15 cellular contexts compared by ENCODE assay signal in genomic region chr7:79293655-79294142, GRCh38.
A peak's percentile ranks its signal among the peaks of the same experiment; 100 is the strongest.
DNase-seq lines count a peak whose midpoint lies in the region; ATAC-seq and TF ChIP-seq lines count a peak whose summit lies in the region.
"Had no signal": no experiment of that assay in that cellular context is flagged by ENCODE, and none has a peak within 500 bp of the region (broad histone marks: within the 10 kb centered on the region; RNA-seq: fewer than 3 reads in every experiment).

No MANE protein-coding gene starts in this region.

- H3K27ac Mint-ChIP-seq in Calu3 (ENCODE audit: unreplicated experiment) = no peak overlapping the region
- no peak overlapping the region for H3K27ac Mint-ChIP-seq in activated naive CD4-positive, alpha-beta T cell treated with anti-CD3 and anti-CD28 coated beads, Interleukin-2, amount 50 U/mL, for 72 hours
- H3K27ac Mint-ChIP-seq: activated B cell treated with CpG ODN at 0.5 μM for 24 hours; activated T-cell treated with anti-CD3 and anti-CD28 coated beads, Interleukin-2, amount 50 U/mL, for 72 hours had no signal

- H3K36me3 Mint-ChIP-seq in Calu3 (ENCODE audit: insufficient read depth, unreplicated experiment) = no peaks in the 10 kb centered on the region
- H3K36me3 Mint-ChIP-seq in activated naive CD4-positive, alpha-beta T cell treated with anti-CD3 and anti-CD28 coated beads, Interleukin-2, amount 50 U/mL, for 72 hours = peaks cover 0 to under 1% of the 10 kb centered on the region in 2 donors

- H3K4me1 ChIP-seq in left lung (no peaks in the 10 kb centered on the region), A673 (ENCODE audit: insufficient read depth, low read length, poor library complexity, severe bottlenecking) (no peaks in the 10 kb centered on the region)
- H3K4me1 ChIP-seq: BE2C had no signal

- H3K4me1 Mint-ChIP-seq in Calu3 (ENCODE audit: low read depth, unreplicated experiment) = peaks cover 26% of the 10 kb centered on the region
- H3K4me1 Mint-ChIP-seq: activated B cell treated with CpG ODN at 0.5 μM for 24 hours had no signal

- peak; percentile 98 for ATAC-seq in left lung
- ATAC-seq in HG02678 (IDR thresholded peaks at IDR 0.05; ENCODE audit: unreplicated experiment) = no peak
- no peak for ATAC-seq in activated naive CD4-positive, alpha-beta T cell treated with anti-CD3 and anti-CD28 coated beads, Interleukin-2, amount 50 U/mL, for 72 hours
- ATAC-seq: activated T-cell treated with anti-CD3 and anti-CD28 coated beads, Interleukin-2, amount 50 U/mL, for 72 hours had no signal

- H3K4me3 ChIP-seq in astrocyte of the spinal cord (ENCODE audit: low read depth, low read length) (no peak overlapping the region), left lung (no peak overlapping the region), A673 (ENCODE audit: low read depth, low read length, poor library complexity, severe bottlenecking) (no peak overlapping the region)

- BruUV-seq in Calu3 (replicated peaks; lab: Mats Ljungman, UMichigan) (no TSS peak), A673 (replicated peaks; lab: Mats Ljungman, UMichigan) (no TSS peak)

- POLR2A ChIA-PET in A673 (lab: Charles Lee; ENCODE audit: low non-redundant PET) = no interaction called here

- DNase-seq in Calu3 (peak; percentile 55), NCI-H1092 treated with DMSO at 0.1 percent for 48 hours (lab: John Stamatoyannopoulos, UW) (peak; percentile 27), astrocyte of the spinal cord (ENCODE audit: low read depth, low spot score) (peak; percentile 74), left lung (peak in 1 of 2 donors; percentile 57), A673 (ENCODE audit: low spot score) (no peak), mucosa of gallbladder (ENCODE audit: low spot score) (no peak)
- no peak for DNase-seq in activated naive CD4-positive, alpha-beta T cell treated with anti-CD3 and anti-CD28 coated beads, Interleukin-2, amount 50 U/mL, for 72 hours (ENCODE audit: low spot score in 2 of 2)
- DNase-seq: activated B cell treated with CpG ODN at 0.5 μM for 24 hours; activated T-cell treated with anti-CD3 and anti-CD28 coated beads, Interleukin-2, amount 50 U/mL, for 72 hours; aorta; BE2C; GDM1; hippocampal formation; NCI-H524 treated with DMSO at 0.1 percent for 48 hours had no signal

- CTCF ChIA-PET in Calu3 (lab: Charles Lee) (no interaction called here), A673 (lab: Charles Lee) (no interaction called here)

- intact Hi-C loops in Calu3 (cut with micrococcal nuclease; ENCODE audit: unreplicated experiment) (loop anchor here (10.0 kb wide), 3 partner anchors 211 to 751 kb away; no protein-coding TSS in a partner anchor), left lung (cut with DNase I) (no loop called here), A673 (cut with micrococcal nuclease; ENCODE audit: unreplicated experiment) (no loop called here)

- H3K27me3 Mint-ChIP-seq in Calu3 (ENCODE audit: unreplicated experiment) = no peaks in the 10 kb centered on the region
- H3K27me3 Mint-ChIP-seq: activated B cell treated with CpG ODN at 0.5 μM for 24 hours had no signal

- no peaks in the 10 kb centered on the region for H3K9me3 Mint-ChIP-seq in Calu3 (ENCODE audit: low read depth, unreplicated experiment)
- H3K9me3 Mint-ChIP-seq in activated naive CD4-positive, alpha-beta T cell treated with anti-CD3 and anti-CD28 coated beads, Interleukin-2, amount 50 U/mL, for 72 hours = peaks cover 0 to 4% of the 10 kb centered on the region in 2 donors
- H3K9me3 Mint-ChIP-seq: activated B cell treated with CpG ODN at 0.5 μM for 24 hours had no signal

- TF ChIP-seq CTCF in Calu3 (IDR thresholded peaks at IDR 0.05; ENCODE audit: unreplicated experiment) (no peak), astrocyte of the spinal cord (IDR thresholded peaks at IDR 0.05; ENCODE audit: low read depth, low read length) (no peak), left lung (IDR thresholded peaks at IDR 0.05) (no peak), A673 (conservative IDR thresholded peaks at IDR 0.05; ENCODE audit: low read depth, low read length) (no peak)

- H3K27ac ChIP-seq in left lung = no peak overlapping the region
- no peak overlapping the region for H3K27ac ChIP-seq in A673 (ENCODE audit: low read depth, low read length, poor library complexity, severe bottlenecking)

- in situ Hi-C loops in astrocyte of the spinal cord (cut with HindIII; ENCODE audit: low sequenced_read_pairs) = no loop called here

- H3K36me3 ChIP-seq in left lung (no peaks in the 10 kb centered on the region), A673 (ENCODE audit: insufficient read depth, low read length, poor library complexity, severe bottlenecking) (no peaks in the 10 kb centered on the region)
- H3K36me3 ChIP-seq: BE2C had no signal

- no peaks in the 10 kb centered on the region for H3K9me3 ChIP-seq in left lung
- H3K9me3 ChIP-seq in A673 (ENCODE audit: low read depth, low read length, poor library complexity, severe bottlenecking) = no peaks in the 10 kb centered on the region
- H3K9me3 ChIP-seq: BE2C had no signal

- H3K27me3 ChIP-seq in left lung (no peaks in the 10 kb centered on the region), A673 (replicated peaks; ENCODE audit: insufficient read depth, low read depth, low read length, poor library complexity) (no peaks in the 10 kb centered on the region)
- H3K27me3 ChIP-seq: BE2C had no signal

- H3K4me3 Mint-ChIP-seq in Calu3 (ENCODE audit: low read depth, unreplicated experiment) = no peak overlapping the region
- H3K4me3 Mint-ChIP-seq: activated B cell treated with CpG ODN at 0.5 μM for 24 hours; activated T-cell treated with anti-CD3 and anti-CD28 coated beads, Interleukin-2, amount 50 U/mL, for 72 hours had no signal

Comparison
In these comparisons a context has a peak if more than half of its experiments do, and no peak if none do; other contexts are left out.
1. DNase-seq: peak in Calu3 (single experiment), NCI-H1092 treated with DMSO at 0.1 percent for 48 hours (single experiment) and astrocyte of the spinal cord (single experiment); none in activated naive CD4-positive, alpha-beta T cell treated with anti-CD3 and anti-CD28 coated beads, Interleukin-2, amount 50 U/mL, for 72 hours (0 of 2), A673 (single experiment) and mucosa of gallbladder (single experiment).